Comparison of ENCODE assay signal across 1 cellular context in the genomic region with DNA sequence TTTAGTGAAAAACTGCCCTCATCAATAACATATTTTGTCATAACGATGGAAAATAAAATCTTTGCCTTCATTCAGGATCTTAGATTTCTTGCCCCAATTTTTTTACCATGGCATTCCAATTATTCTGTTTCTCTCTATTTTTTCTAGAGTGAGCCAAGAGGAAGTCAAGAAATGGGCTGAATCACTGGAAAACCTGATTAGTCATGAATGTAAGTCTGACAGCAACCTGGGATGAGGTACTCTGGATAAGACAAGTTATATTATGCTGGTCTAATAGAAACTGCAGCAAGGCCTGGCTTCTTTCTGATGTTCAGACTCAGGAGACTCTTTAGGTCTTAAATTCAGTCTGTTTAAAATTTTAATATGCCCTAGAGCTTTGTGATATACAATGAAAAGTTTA.
TF ChIP-seq lines count a peak whose summit lies in the region.

No MANE protein-coding gene starts in this region.

TF ChIP-seq in IMR-90, 13 proteins besides CTCF, POLR2A, EP300 and RAD21:
- TF ChIP-seq RFX5 (IDR thresholded peaks at IDR 0.05; ENCODE audit: low read depth, low read length), result no peak
- TF ChIP-seq, protein P1, sequence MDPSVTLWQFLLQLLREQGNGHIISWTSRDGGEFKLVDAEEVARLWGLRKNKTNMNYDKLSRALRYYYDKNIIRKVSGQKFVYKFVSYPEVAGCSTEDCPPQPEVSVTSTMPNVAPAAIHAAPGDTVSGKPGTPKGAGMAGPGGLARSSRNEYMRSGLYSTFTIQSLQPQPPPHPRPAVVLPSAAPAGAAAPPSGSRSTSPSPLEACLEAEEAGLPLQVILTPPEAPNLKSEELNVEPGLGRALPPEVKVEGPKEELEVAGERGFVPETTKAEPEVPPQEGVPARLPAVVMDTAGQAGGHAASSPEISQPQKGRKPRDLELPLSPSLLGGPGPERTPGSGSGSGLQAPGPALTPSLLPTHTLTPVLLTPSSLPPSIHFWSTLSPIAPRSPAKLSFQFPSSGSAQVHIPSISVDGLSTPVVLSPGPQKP (IDR thresholded peaks at IDR 0.05; ENCODE audit: borderline replicate concordance, low read depth, low read length), result no peak
- 0 out of 2 replicates have a peak, but pooled peaks have one; percentile 11 for TF ChIP-seq NFE2L2 (IDR thresholded peaks at IDR 0.05; ENCODE audit: low read depth, low read length)
TF ChIP-seq in IMR-90: peak in this region for 1.
